ENCODE assay signal across 8 cellular contexts in genomic region chr4:112234952-112235609, GRCh38. TPM values are rescaled to one million over a fixed set of nuclear protein-coding genes. Genes with fewer than 3 reads are reported as not detected.
DNase-seq lines count a peak whose midpoint lies in the region; ATAC-seq and TF ChIP-seq lines count a peak whose summit lies in the region.

No MANE protein-coding gene starts in this region.

- no peak overlapping the region for H3K27ac Mint-ChIP-seq in activated CD4-positive, alpha-beta T cell treated with anti-CD3 and anti-CD28 coated beads, Interleukin-2, amount 10 ng/mL, durations not matched to agents 24 days and 14 days
- peak overlapping the region in 1 of 6 donors; percentile 16 for H3K27ac Mint-ChIP-seq in naive B cell

- no peak overlapping the region for H3K27ac ChIP-seq in upper lobe of left lung

- no peaks in the 10 kb centered on the region for H3K9me3 ChIP-seq in upper lobe of left lung

- peaks cover 29% of the 10 kb centered on the region for H3K4me1 Mint-ChIP-seq in activated CD4-positive, alpha-beta T cell treated with anti-CD3 and anti-CD28 coated beads, Interleukin-2, amount 10 ng/mL, durations not matched to agents 24 days and 14 days
- H3K4me1 Mint-ChIP-seq in naive B cell = peaks cover 26 to 46% (median 30%) of the 10 kb centered on the region in 3 donors

- no peaks in the 10 kb centered on the region for H3K9me3 Mint-ChIP-seq in activated CD4-positive, alpha-beta T cell treated with anti-CD3 and anti-CD28 coated beads, Interleukin-2, amount 10 ng/mL, durations not matched to agents 24 days and 14 days
- H3K9me3 Mint-ChIP-seq in naive B cell = no peaks in the 10 kb centered on the region

- CTCF ChIA-PET in AG04449 (lab: Yijun Ruan, JAX) = interaction anchor here (0.7 to 12.6 kb wide), 18 partner anchors 9 to 947 kb away, joined by 3 to 373 read pairs (median 4); no protein-coding TSS in a partner anchor

- H3K36me3 ChIP-seq in upper lobe of left lung = no peaks in the 10 kb centered on the region

- 59 to 64% methylated on average over 3 of the region's 3 CpGs for WGBS in upper lobe of left lung, 2 donors

- no peaks in the 10 kb centered on the region for H3K27me3 ChIP-seq in upper lobe of left lung

- no peak for ATAC-seq in naive B cell (ENCODE audit: low read depth in 2 of 2)
- ATAC-seq in upper lobe of left lung (ENCODE audit: low FRiP score in 2 of 2) = no peak
- no peak for ATAC-seq in HG03469 (IDR thresholded peaks at IDR 0.05; ENCODE audit: unreplicated experiment)

- no peak for TF ChIP-seq POLR2A in upper lobe of left lung (IDR thresholded peaks at IDR 0.05)

- peak; percentile 56 for DNase-seq in AG04449 (ENCODE audit: low read depth, low spot score)
- DNase-seq in GM04504 (ENCODE audit: low read depth) = peak; percentile 68
- peak; percentile 21 for DNase-seq in NCI-H2196 (lab: John Stamatoyannopoulos, UW; ENCODE audit: unreplicated experiment)
- peak; percentile 85 for DNase-seq in activated CD4-positive, alpha-beta T cell treated with anti-CD3 and anti-CD28 coated beads, Interleukin-2, amount 10 ng/mL, durations not matched to agents 24 days and 14 days
- peak; percentile 71 for DNase-seq in epidermal melanocyte (ENCODE audit: insufficient read length, low spot score)
- peak; percentile 42 for DNase-seq in naive B cell
- DNase-seq in upper lobe of left lung = peak in 1 of 2 donors; percentile 69

- POLR2A ChIA-PET in AG04449 (lab: Yijun Ruan, JAX) = no interaction called here

- H3K4me1 ChIP-seq in upper lobe of left lung = peaks cover 4 to 18% (median 11%) of the 10 kb centered on the region in 4 donors

- H3K27me3 Mint-ChIP-seq in activated CD4-positive, alpha-beta T cell treated with anti-CD3 and anti-CD28 coated beads, Interleukin-2, amount 10 ng/mL, durations not matched to agents 24 days and 14 days = no peaks in the 10 kb centered on the region
- no peaks in the 10 kb centered on the region for H3K27me3 Mint-ChIP-seq in naive B cell

- TF ChIP-seq CTCF in AG04449 (IDR thresholded peaks at IDR 0.05; ENCODE audit: insufficient read depth, low read length, missing control alignments) (peak; percentile 69), upper lobe of left lung (IDR thresholded peaks at IDR 0.05) (peak; percentile 44 to 71 (median 67))

- TF ChIP-seq EP300 in upper lobe of left lung (IDR thresholded peaks at IDR 0.05) = no peak

- no peaks in the 10 kb centered on the region for H3K36me3 Mint-ChIP-seq in activated CD4-positive, alpha-beta T cell treated with anti-CD3 and anti-CD28 coated beads, Interleukin-2, amount 10 ng/mL, durations not matched to agents 24 days and 14 days (ENCODE audit: low read depth)
- H3K36me3 Mint-ChIP-seq in naive B cell = peaks cover 7 to 12% of the 10 kb centered on the region in 2 donors

- no peak overlapping the region for H3K4me3 Mint-ChIP-seq in activated CD4-positive, alpha-beta T cell treated with anti-CD3 and anti-CD28 coated beads, Interleukin-2, amount 10 ng/mL, durations not matched to agents 24 days and 14 days
- peak overlapping the region in 1 of 8 donors; percentile 93 for H3K4me3 Mint-ChIP-seq in naive B cell

- intact Hi-C loops in activated CD4-positive, alpha-beta T cell treated with anti-CD3 and anti-CD28 coated beads, Interleukin-2, amount 10 ng/mL, durations not matched to agents 24 days and 14 days (cut with micrococcal nuclease) = loop anchor here (1.0 to 10.0 kb wide), 4 partner anchors 67 to 370 kb away; no protein-coding TSS in a partner anchor

- no peak overlapping the region for H3K4me3 ChIP-seq in AG04449 (ENCODE audit: low read depth, low read length)
- no peak overlapping the region for H3K4me3 ChIP-seq in upper lobe of left lung

RNA-seq across cellular contexts. Expression of gene AP1AR, which starts 3.5 kb away (rescaled TPM):
- total RNA-seq in activated CD4-positive, alpha-beta T cell treated with anti-CD3 and anti-CD28 coated beads, Interleukin-2, amount 10 ng/mL, durations not matched to agents 24 days and 14 days = 20.5 and 27.0 TPM in 2 replicates
- polyA plus RNA-seq in naive B cell (ENCODE audit: low read depth in 6 of 6) = 10 to 100 TPM; 17.7 to 40.7 (median 25.6) TPM
- total RNA-seq in upper lobe of left lung = 10 to 100 TPM; 21.9 to 25.1 (median 24.1) TPM

RNA-seq across cellular contexts. Expression of gene TIFA, which starts 50.6 kb away (rescaled TPM):
- 27.1 and 27.9 TPM in 2 replicates for total RNA-seq in activated CD4-positive, alpha-beta T cell treated with anti-CD3 and anti-CD28 coated beads, Interleukin-2, amount 10 ng/mL, durations not matched to agents 24 days and 14 days
- polyA plus RNA-seq in naive B cell (ENCODE audit: low read depth in 6 of 6) = 100 to 1,000 TPM in 2 of 6 donors, 10 to 100 TPM in 4; 69.1 to 171 (median 80.5) TPM
- 10 to 100 TPM in 1 of 6 donors, 1 to 10 TPM in 5; 1.3 to 14.5 (median 7.6) TPM for total RNA-seq in upper lobe of left lung
